Comparison of ENCODE assay signal across 17 cellular contexts in genomic region chr13:36067619-36068456, GRCh38.
"Had no signal": no experiment of that assay in that cellular context is flagged by ENCODE, and none has a peak within 500 bp of the region (broad histone marks: within the 10 kb centered on the region; RNA-seq: fewer than 3 reads in every experiment).

No MANE protein-coding gene starts in this region.

- H3K27ac ChIP-seq: cardiac muscle cell, epithelial cell of prostate, tibial artery had no signal

- H3K4me3 Mint-ChIP-seq: activated CD4-positive, alpha-beta memory T cell treated with anti-CD3 and anti-CD28 coated beads for 36 hours; activated naive CD8-positive, alpha-beta T cell treated with anti-CD3 and anti-CD28 coated beads for 36 hours; immature natural killer cell; naive thymus-derived CD8-positive, alpha-beta T cell; stimulated activated effector memory CD8-positive, alpha-beta T cell treated with anti-CD3 and anti-CD28 coated beads, Interleukin-12 subunit alpha, Interleukin-12 subunit beta, amount 100 ng/mL, for 72 hours had no signal

- H3K27ac Mint-ChIP-seq: activated CD4-positive, alpha-beta memory T cell treated with anti-CD3 and anti-CD28 coated beads for 36 hours; activated naive CD8-positive, alpha-beta T cell treated with anti-CD3 and anti-CD28 coated beads for 36 hours; immature natural killer cell; naive thymus-derived CD8-positive, alpha-beta T cell; stimulated activated effector memory CD8-positive, alpha-beta T cell treated with anti-CD3 and anti-CD28 coated beads, Interleukin-12 subunit alpha, Interleukin-12 subunit beta, amount 100 ng/mL, for 72 hours had no signal

- H3K27me3 Mint-ChIP-seq: activated CD4-positive, alpha-beta memory T cell treated with anti-CD3 and anti-CD28 coated beads for 36 hours; activated naive CD8-positive, alpha-beta T cell treated with anti-CD3 and anti-CD28 coated beads for 36 hours had no signal

- H3K36me3 Mint-ChIP-seq: activated CD4-positive, alpha-beta memory T cell treated with anti-CD3 and anti-CD28 coated beads for 36 hours; activated naive CD8-positive, alpha-beta T cell treated with anti-CD3 and anti-CD28 coated beads for 36 hours; immature natural killer cell; naive thymus-derived CD8-positive, alpha-beta T cell; stimulated activated effector memory CD8-positive, alpha-beta T cell treated with anti-CD3 and anti-CD28 coated beads, Interleukin-12 subunit alpha, Interleukin-12 subunit beta, amount 100 ng/mL, for 72 hours had no signal

- H3K9me3 Mint-ChIP-seq: activated CD4-positive, alpha-beta memory T cell treated with anti-CD3 and anti-CD28 coated beads for 36 hours; activated naive CD8-positive, alpha-beta T cell treated with anti-CD3 and anti-CD28 coated beads for 36 hours had no signal

- DNase-seq: activated CD4-positive, alpha-beta memory T cell treated with anti-CD3 and anti-CD28 coated beads for 36 hours; activated CD4-positive, CD25-positive, alpha-beta regulatory T cell treated with anti-CD3 and anti-CD28 coated beads, Interleukin-2, amount 50 U/mL, for 72 hours; activated gamma-delta T cell; activated naive CD8-positive, alpha-beta T cell treated with anti-CD3 and anti-CD28 coated beads for 36 hours; activated T-cell treated with anti-CD3 and anti-CD28 coated beads, Interleukin-2, amount 50 U/mL, for 48 hours; aorta; immature natural killer cell; mucosa of descending colon; naive thymus-derived CD8-positive, alpha-beta T cell; nucleus accumbens; T-helper 2 cell; tibial artery had no signal

- H3K4me1 Mint-ChIP-seq: activated naive CD8-positive, alpha-beta T cell treated with anti-CD3 and anti-CD28 coated beads for 36 hours; immature natural killer cell; naive thymus-derived CD8-positive, alpha-beta T cell; stimulated activated effector memory CD8-positive, alpha-beta T cell treated with anti-CD3 and anti-CD28 coated beads, Interleukin-12 subunit alpha, Interleukin-12 subunit beta, amount 100 ng/mL, for 72 hours had no signal

- H3K4me1 ChIP-seq: right atrium auricular region had no signal

- H3K9me3 ChIP-seq: mucosa of descending colon, right atrium auricular region, tibial artery had no signal

- H3K27me3 ChIP-seq: cardiac muscle cell, right atrium auricular region, tibial artery had no signal

- H3K36me3 ChIP-seq: cardiac muscle cell, right atrium auricular region, tibial artery had no signal

- H3K4me3 ChIP-seq: cardiac muscle cell, lung, mucosa of descending colon, right atrium auricular region, tibial artery had no signal

- ATAC-seq: mucosa of descending colon; naive thymus-derived CD8-positive, alpha-beta T cell; stimulated activated effector memory CD8-positive, alpha-beta T cell treated with anti-CD3 and anti-CD28 coated beads, Interleukin-12 subunit alpha, Interleukin-12 subunit beta, amount 100 ng/mL, for 72 hours had no signal
